ENCODE assay signal across 12 cellular contexts in genomic region chr5:150428106-150428876, GRCh38. TPM values are rescaled to one million over a fixed set of nuclear protein-coding genes. Genes with fewer than 3 reads are reported as not detected.
DNase-seq lines count a peak whose midpoint lies in the region; ATAC-seq, FAIRE-seq and TF ChIP-seq lines count a peak whose summit lies in the region.
"Had no signal": no experiment of that assay in that cellular context is flagged by ENCODE, and none has a peak within 500 bp of the region (broad histone marks: within the 10 kb centered on the region; RNA-seq: fewer than 3 reads in every experiment).

No MANE protein-coding gene starts in this region.

- H3K36me3 ChIP-seq in gastroesophageal sphincter: no peaks in the 10 kb centered on the region
- no peaks in the 10 kb centered on the region for H3K36me3 ChIP-seq in mucosa of rectum (ENCODE audit: control insufficient read depth in 2 of 2, insufficient read depth in 2 of 2, low read length in 2 of 2)
- no peaks in the 10 kb centered on the region for H3K36me3 ChIP-seq in thyroid gland

- in situ Hi-C loops in SK-MEL-5 (cut with HindIII; ENCODE audit: low pct_unique_long_range_greater_than_20kb, low sequenced_read_pairs): no loop called here

- peak overlapping the region in 1 of 4 donors; percentile 19 for H3K27ac ChIP-seq in gastroesophageal sphincter
- H3K27ac ChIP-seq in mucosa of rectum (ENCODE audit: low read depth in 2 of 2, low read length in 2 of 2): peak overlapping the region; percentile 48 to 82
- peak overlapping the region in 2 of 3 donors; percentile 24 to 63 for H3K27ac ChIP-seq in thyroid gland
- H3K27ac ChIP-seq: HL-60 had no signal

- TF ChIP-seq POLR2A in gastroesophageal sphincter (IDR thresholded peaks at IDR 0.05) (no peak), thyroid gland (IDR thresholded peaks at IDR 0.05) (peak in 1 of 2 donors; percentile 6)

- H3K4me3 ChIP-seq in gastroesophageal sphincter (no peak overlapping the region), mucosa of rectum (ENCODE audit: low read length in 2 of 2) (peak overlapping the region; percentile 7 to 34), thyroid gland (replicated peaks in 1 of 3) (no peak overlapping the region)

- 40 to 72% methylated on average over 3 to 10 of the region's 18 CpGs for WGBS in gastroesophageal sphincter (ENCODE audit: low coverage in 1 of 2), 2 donors
- 39 to 51% methylated on average over 18 of the region's 18 CpGs for WGBS in thyroid gland, 2 donors

- no peak for TF ChIP-seq EP300 in gastroesophageal sphincter (IDR thresholded peaks at IDR 0.05)

- H3K27me3 ChIP-seq in gastroesophageal sphincter (no peaks in the 10 kb centered on the region), mucosa of rectum (ENCODE audit: control insufficient read depth in 2 of 2, insufficient read depth in 2 of 2, low read length in 2 of 2) (no peaks in the 10 kb centered on the region), thyroid gland (no peaks in the 10 kb centered on the region)

- no peak for TF ChIP-seq CTCF in gastroesophageal sphincter (IDR thresholded peaks at IDR 0.05)
- TF ChIP-seq CTCF in thyroid gland (IDR thresholded peaks at IDR 0.05): no peak

- H3K9me3 ChIP-seq in gastroesophageal sphincter (no peaks in the 10 kb centered on the region), mucosa of rectum (ENCODE audit: control insufficient read depth in 2 of 2, low read length in 2 of 2) (no peaks in the 10 kb centered on the region), thyroid gland (no peaks in the 10 kb centered on the region)

- H3K9ac ChIP-seq in mucosa of rectum (ENCODE audit: low read depth in 1 of 2, low read length in 2 of 2): peak overlapping the region in 1 of 2 donors; percentile 59

- DNase-seq in SK-MEL-5 (ENCODE audit: low read depth, low spot score) (peak; percentile 66), thyroid gland (peak; percentile 67 to 75), GM19239 (ENCODE audit: insufficient read length, low spot score) (no peak), amniotic stem cell (lab: John Stamatoyannopoulos, UW) (no peak)
- no peak for DNase-seq in stimulated activated CD4-positive, alpha-beta T cell treated with anti-CD3 and anti-CD28 coated beads, Interleukin-2, amount 100 ng/mL, for 48 hours
- DNase-seq: activated naive CD4-positive, alpha-beta T cell had no signal

- intact Hi-C loops in thyroid gland (cut with DNase I): no loop called here

- ATAC-seq in gastroesophageal sphincter (peak; percentile 51), GM19395 (IDR thresholded peaks at IDR 0.05; ENCODE audit: unreplicated experiment) (no peak)

- no peak for FAIRE-seq in GM19239 (lab: Jason Lieb, UNC)
- FAIRE-seq: frontal cortex, G401.6 had no signal

- H3K4me1 ChIP-seq in gastroesophageal sphincter (no peaks in the 10 kb centered on the region), mucosa of rectum (ENCODE audit: control insufficient read depth in 2 of 2, insufficient read depth in 2 of 2, low read length in 2 of 2) (peaks cover 8 to 15% of the 10 kb centered on the region in 2 donors), thyroid gland (peaks cover 0 to 8% of the 10 kb centered on the region in 2 donors)

RNA-seq across cellular contexts. Expression of gene CD74, which starts 15.6 kb away (rescaled TPM):
- 46.8 and 48.5 TPM in 2 replicates for total RNA-seq in SK-MEL-5 (2014; rRNA removed; shearing (Covaris generic))
- 165 and 174 TPM in 2 replicates for polyA plus RNA-seq in SK-MEL-5 (2015; cell fraction: cytosol; rRNA removed)
- 28.8 and 31.9 TPM in 2 replicates for polyA plus RNA-seq in SK-MEL-5 (2015; cell fraction: nucleus; rRNA removed)
- total RNA-seq in gastroesophageal sphincter (100 to 1,000 TPM; 142 to 720 (median 338) TPM), thyroid gland (100 to 1,000 TPM; 287 to 675 (median 493) TPM)

RNA-seq across cellular contexts. Expression of gene RPS14, which starts 21.2 kb away (rescaled TPM):
- total RNA-seq in SK-MEL-5 (2014; rRNA removed; shearing (Covaris generic)): 2,665 and 2,807 TPM in 2 replicates
- polyA plus RNA-seq in SK-MEL-5 (2015; cell fraction: cytosol; rRNA removed): 2,027 and 2,592 TPM in 2 replicates
- 301 and 412 TPM in 2 replicates for polyA plus RNA-seq in SK-MEL-5 (2015; cell fraction: nucleus; rRNA removed)
- total RNA-seq in gastroesophageal sphincter: 1,000 to 10,000 TPM; 1,275 to 3,828 (median 2,502) TPM
- total RNA-seq in thyroid gland: 1,000 to 10,000 TPM; 2,017 to 5,540 (median 2,786) TPM

Comparison
In these comparisons a context has a peak if more than half of its experiments do, and no peak if none do; other contexts are left out.
1. DNase-seq: peak in SK-MEL-5 (single experiment) and thyroid gland (2 of 2); none in GM19239 (single experiment), amniotic stem cell (single experiment) and stimulated activated CD4-positive, alpha-beta T cell treated with anti-CD3 and anti-CD28 coated beads, Interleukin-2, amount 100 ng/mL, for 48 hours (0 of 2).
2. H3K4me3 ChIP-seq: peak in mucosa of rectum (2 of 2); none in gastroesophageal sphincter (0 of 2) and thyroid gland (0 of 3).